In genomic region chr1:157138220-157139124, GRCh38 we compare ENCODE assay signal across 1 cellular context.
TF ChIP-seq lines count a peak whose summit lies in the region.

Gene ETV3, minus strand, starts transcription at chr1:157138395. Its CDS starts 2,043 bp downstream, at chr1:157136352.

TF ChIP-seq in K562, 482 proteins besides CTCF, POLR2A, EP300 and RAD21 (continued from another document and continues in another):
- TF ChIP-seq BRF2 (IDR thresholded peaks at IDR 0.05; ENCODE audit: borderline replicate concordance, insufficient read depth, insufficient read length) = no peak
- peak; percentile 66 for TF ChIP-seq ETV1 (tag; conservative IDR thresholded peaks at IDR 0.05; ENCODE audit: low read depth)
- TF ChIP-seq ZBTB49 (CRISPR knock-in tag; IDR thresholded peaks at IDR 0.05; ENCODE audit: borderline replicate concordance) = no peak
- peak in 2 of 3 experiments; percentile 70 to 92; a peak in 4 of 6 replicates for TF ChIP-seq ZBTB11 (CRISPR knock-in tag; IDR thresholded peaks at IDR 0.05)
- TF ChIP-seq SP2 (IDR thresholded peaks at IDR 0.05; ENCODE audit: extremely low read depth, low read depth, low read length, poor library complexity, severe bottlenecking) = no peak
- TF ChIP-seq SAFB (IDR thresholded peaks at IDR 0.05; ENCODE audit: borderline replicate concordance, low read depth, low read length) = peak; percentile 72; the same call in 1 of the 2 replicates
- TF ChIP-seq HNRNPL (IDR thresholded peaks at IDR 0.05; ENCODE audit: low read depth, low read length) = 0 out of 2 replicates have a peak, but pooled peaks have one; percentile 51
- TF ChIP-seq EP400 (IDR thresholded peaks at IDR 0.05) = peak; percentile 56; the same call in 1 of the 2 replicates
- TF ChIP-seq SOX6 (IDR thresholded peaks at IDR 0.05) = peak; percentile 49; the same call in 1 of the 2 replicates
- TF ChIP-seq KAT7 (CRISPR knock-in tag; IDR thresholded peaks at IDR 0.05; ENCODE audit: borderline replicate concordance) = 0 out of 2 replicates have a peak, but pooled peaks have one; percentile 4
- no peak for TF ChIP-seq PHTF2 (CRISPR knock-in tag; IDR thresholded peaks at IDR 0.05)
- peak; percentile 85; the same call in 1 of the 2 replicates for TF ChIP-seq GATAD2B (IDR thresholded peaks at IDR 0.05; ENCODE audit: borderline replicate concordance)
- no peak for TF ChIP-seq SREBF1 (IDR thresholded peaks at IDR 0.05; ENCODE audit: borderline replicate concordance, low read depth, low read length)
- TF ChIP-seq ZNF274 (IDR thresholded peaks at IDR 0.05; ENCODE audit: borderline replicate concordance, low read depth, low read length) = no peak
- no peak for TF ChIP-seq NR4A1 (CRISPR knock-in tag; IDR thresholded peaks at IDR 0.05)
- TF ChIP-seq NR4A1 (tag; IDR thresholded peaks at IDR 0.05) = 0 out of 2 replicates have a peak, but pooled peaks have one; percentile 45
- 0 out of 2 replicates have a peak, but pooled peaks have one; percentile 20 for TF ChIP-seq E2F1 (CRISPR knock-in tag; IDR thresholded peaks at IDR 0.05)
- peak; percentile 82 for TF ChIP-seq SUPT5H (IDR thresholded peaks at IDR 0.05)
- TF ChIP-seq TCF15 (CRISPR knock-in tag; IDR thresholded peaks at IDR 0.05) = no peak
- no peak for TF ChIP-seq TAF15 (IDR thresholded peaks at IDR 0.05; ENCODE audit: low read depth, low read length)
- TF ChIP-seq CTBP1 (IDR thresholded peaks at IDR 0.05; ENCODE audit: borderline replicate concordance) = peak; percentile 97
- TF ChIP-seq GTF2A2 (tag; IDR thresholded peaks at IDR 0.05) = no peak
- no peak for TF ChIP-seq FOXM1 (IDR thresholded peaks at IDR 0.05; ENCODE audit: low read depth)
- peak; percentile 91; the same call in 1 of the 2 replicates for TF ChIP-seq FOXM1 (CRISPR knock-in tag; IDR thresholded peaks at IDR 0.05; ENCODE audit: low read depth)
- 0 out of 2 replicates have a peak, but pooled peaks have one; percentile 32 for TF ChIP-seq ZBTB33 (CRISPR knock-in tag; IDR thresholded peaks at IDR 0.05)
- TF ChIP-seq CAMTA2 (CRISPR knock-in tag; conservative IDR thresholded peaks at IDR 0.05) = 0 out of 2 replicates have a peak, but pooled peaks have one; percentile 65
- 0 out of 2 replicates have a peak, but pooled peaks have one; percentile 68 for TF ChIP-seq ZNF232 (CRISPR knock-in tag; IDR thresholded peaks at IDR 0.05)
- no peak for TF ChIP-seq SLC30A9 (CRISPR knock-in tag; IDR thresholded peaks at IDR 0.05)
- TF ChIP-seq DMBX1 (CRISPR knock-in tag; IDR thresholded peaks at IDR 0.05; ENCODE audit: borderline replicate concordance) = peak; percentile 62; the same call in 1 of the 2 replicates
- TF ChIP-seq ZC3H4 (CRISPR knock-in tag; IDR thresholded peaks at IDR 0.05; ENCODE audit: borderline replicate concordance) = peak; percentile 92; the same call in 1 of the 2 replicates
- TF ChIP-seq TBL1XR1 (IDR thresholded peaks at IDR 0.05; ENCODE audit: low read length in 2 of 2) = peak in 1 of 2 experiments; percentile 28; a peak in 1 of 4 replicates
- TF ChIP-seq PBX2 (CRISPR knock-in tag; IDR thresholded peaks at IDR 0.05; ENCODE audit: low read depth) = no peak
- no peak for TF ChIP-seq PBX2 (tag; conservative IDR thresholded peaks at IDR 0.05; ENCODE audit: low read depth)
- TF ChIP-seq ZBTB7A (IDR thresholded peaks at IDR 0.05; ENCODE audit: borderline replicate concordance, control insufficient read depth, low read depth, low read length) = peak; percentile 94
- peak; percentile 66 for TF ChIP-seq ESRRA (IDR thresholded peaks at IDR 0.05; ENCODE audit: borderline replicate concordance, low read depth)
- TF ChIP-seq ZFP1 (CRISPR knock-in tag; IDR thresholded peaks at IDR 0.05) = no peak
- TF ChIP-seq ZBTB17 (CRISPR knock-in tag; IDR thresholded peaks at IDR 0.05) = 0 out of 2 replicates have a peak, but pooled peaks have one; percentile 47
- TF ChIP-seq VEZF1 (CRISPR knock-in tag; IDR thresholded peaks at IDR 0.05) = peak; percentile 95
- no peak for TF ChIP-seq SMAD2 (IDR thresholded peaks at IDR 0.05; ENCODE audit: low read depth, low read length)
- no peak for TF ChIP-seq HSF4 (CRISPR knock-in tag; IDR thresholded peaks at IDR 0.05; ENCODE audit: borderline replicate concordance)
- TF ChIP-seq ZNF639 (CRISPR knock-in tag; conservative IDR thresholded peaks at IDR 0.05 in 1 of 2, IDR thresholded peaks at IDR 0.05 in 1 of 2) = peak in 1 of 2 experiments; percentile 98; a peak in 2 of 4 replicates
- no peak for TF ChIP-seq ZNF347 (CRISPR knock-in tag; IDR thresholded peaks at IDR 0.05; ENCODE audit: low read depth)
- 0 out of 2 replicates have a peak, but pooled peaks have one; percentile 45 for TF ChIP-seq POLR2AphosphoS5 (IDR thresholded peaks at IDR 0.05; ENCODE audit: control insufficient read depth, insufficient read depth, low read depth, low read length)
- TF ChIP-seq RUNX1 (IDR thresholded peaks at IDR 0.05; ENCODE audit: low read depth) = no peak
- peak; percentile 32 for TF ChIP-seq POU5F1 (IDR thresholded peaks at IDR 0.05; ENCODE audit: borderline replicate concordance, low read depth, low read length, partially characterized antibody)
- TF ChIP-seq BMI1 (IDR thresholded peaks at IDR 0.05; ENCODE audit: low read length) = no peak
- peak; percentile 92; the same call in 1 of the 2 replicates for TF ChIP-seq RB1 (IDR thresholded peaks at IDR 0.05; ENCODE audit: low read depth)
- peak; percentile 98 for TF ChIP-seq CXXC5 (CRISPR knock-in tag; IDR thresholded peaks at IDR 0.05)
- TF ChIP-seq ZNF354B (CRISPR knock-in tag; IDR thresholded peaks at IDR 0.05) = no peak
- TF ChIP-seq RNF2 (IDR thresholded peaks at IDR 0.05) = peak; percentile 37; the same call in 1 of the 2 replicates
- TF ChIP-seq SMAD4 (CRISPR knock-in tag; conservative IDR thresholded peaks at IDR 0.05) = peak; percentile 87
